In the genomic region with DNA sequence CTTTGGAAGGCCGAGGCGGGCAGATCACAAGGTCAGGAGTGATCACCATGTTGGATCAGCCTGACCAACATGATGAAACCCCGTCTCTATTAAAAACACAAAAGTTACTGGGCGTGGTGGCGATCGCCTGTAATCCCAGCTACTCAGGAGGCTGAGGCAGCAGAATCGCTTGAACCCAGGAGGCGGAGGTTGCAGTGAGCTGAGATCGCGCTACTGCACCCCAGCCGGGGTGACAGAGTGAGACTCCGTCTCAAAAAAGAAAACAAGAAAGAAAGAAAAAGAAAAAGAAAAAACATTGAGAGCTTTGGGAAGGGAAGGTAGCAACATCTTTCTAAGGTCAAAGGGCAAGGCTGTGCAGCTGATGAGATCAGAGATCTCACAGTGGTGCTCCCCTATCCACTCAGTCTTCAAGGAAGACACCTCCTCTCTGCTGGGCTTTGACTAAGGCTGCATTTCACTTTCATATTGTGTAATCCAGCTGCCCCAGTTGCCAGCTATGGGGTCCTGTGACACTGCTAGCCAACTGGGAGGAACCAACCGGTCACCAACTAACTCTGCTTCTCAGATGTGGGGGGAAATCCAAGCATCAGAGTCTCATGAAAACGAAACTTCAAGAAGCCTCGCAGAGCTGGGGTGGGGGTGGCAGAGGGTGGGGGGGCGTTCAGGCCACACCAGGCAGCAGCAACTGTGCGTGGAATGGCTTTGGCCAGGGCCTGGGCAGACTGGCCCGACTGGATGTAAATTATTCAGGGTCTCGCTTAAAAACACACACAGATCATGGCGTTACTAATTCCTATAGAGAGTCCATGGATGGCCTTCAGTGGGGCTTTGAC, we compare ENCODE assay signal across 7 cellular contexts. TPM values are rescaled to one million over a fixed set of nuclear protein-coding genes. Genes with fewer than 3 reads are reported as not detected.
A peak's percentile ranks its signal among the peaks of the same experiment; 100 is the strongest.
DNase-seq lines count a peak whose midpoint lies in the region; ATAC-seq and TF ChIP-seq lines count a peak whose summit lies in the region.

No MANE protein-coding gene starts in this region.

- no peak overlapping the region for H2BK5ac ChIP-seq in mesendoderm (ENCODE audit: low read length)

- WGBS in mesendoderm (ENCODE audit: extremely low coverage, insufficient coverage, low lambda C conversion rate), result no CpG with 5 or more reads among the region's 20 CpGs

- H3K4ac ChIP-seq in mesendoderm (ENCODE audit: low read depth, low read length), result no peak overlapping the region

- H2BK120ac ChIP-seq in mesendoderm (ENCODE audit: low read depth, low read length), result no peak overlapping the region

- H3K27ac ChIP-seq in brain microvascular endothelial cell (no peak overlapping the region), mesendoderm (ENCODE audit: low read depth, low read length) (no peak overlapping the region)

- H3K9ac ChIP-seq in mesendoderm (ENCODE audit: low read length), result no peak overlapping the region

- no peak overlapping the region for H4K8ac ChIP-seq in mesendoderm (ENCODE audit: low read depth, low read length)

- no peak overlapping the region for H3K56ac ChIP-seq in mesendoderm (ENCODE audit: low read length)

- H2BK15ac ChIP-seq in mesendoderm (replicated peaks; ENCODE audit: low read depth), result no peak overlapping the region

- no peak overlapping the region for H3K23ac ChIP-seq in mesendoderm (ENCODE audit: low read length)

- in situ Hi-C loops in brain microvascular endothelial cell (cut with HindIII; ENCODE audit: low pct_ligation_motif_present, low sequenced_read_pairs), result no loop called here

- DNase-seq in SW480 (ENCODE audit: low spot score) (peak; percentile 22), brain microvascular endothelial cell (no peak), mesendoderm (peak; percentile 8), NCI-H774 (lab: John Stamatoyannopoulos, UW) (no peak)
- DNase-seq in stimulated activated CD8-positive, alpha-beta memory T cell treated with anti-CD3 and anti-CD28 coated beads, Interleukin-7, amount 100 ng/mL, for 48 hours (ENCODE audit: extremely low read depth in 1 of 2, low read depth in 1 of 2), result peak; percentile 41 to 78

- no peak for TF ChIP-seq CTCF in brain microvascular endothelial cell (IDR thresholded peaks at IDR 0.05; ENCODE audit: low read depth, low read length, missing control alignments)

- H3K36me3 ChIP-seq in brain microvascular endothelial cell (replicated peaks), result no peaks in the 10 kb centered on the region
- no peaks in the 10 kb centered on the region for H3K36me3 ChIP-seq in mesendoderm (ENCODE audit: control insufficient read depth, insufficient read depth, low read length)

- no peak overlapping the region for H3K18ac ChIP-seq in mesendoderm (ENCODE audit: low read length)

- H3K4me2 ChIP-seq in mesendoderm (ENCODE audit: low read length), result no peak overlapping the region

- no peak overlapping the region for H4K5ac ChIP-seq in mesendoderm (ENCODE audit: low read length)

- H3K4me1 ChIP-seq in mesendoderm (ENCODE audit: control insufficient read depth, low read depth, low read length), result no peaks in the 10 kb centered on the region

- H3K79me2 ChIP-seq in mesendoderm (ENCODE audit: control insufficient read depth, insufficient read depth, low read length), result no peaks in the 10 kb centered on the region

- H2AK5ac ChIP-seq in mesendoderm (ENCODE audit: low read length), result no peak overlapping the region

- H3K27me3 ChIP-seq in brain microvascular endothelial cell (replicated peaks), result no peaks in the 10 kb centered on the region
- H3K27me3 ChIP-seq in mesendoderm (ENCODE audit: insufficient read depth, low read length, poor library complexity), result peaks cover 3% of the 10 kb centered on the region

- ATAC-seq in GM18909 (IDR thresholded peaks at IDR 0.05; ENCODE audit: poor library complexity, unreplicated experiment) (peak; percentile 74), HG03064 (IDR thresholded peaks at IDR 0.05; ENCODE audit: low read depth, unreplicated experiment) (peak; percentile 43)

- H3K4me3 ChIP-seq in brain microvascular endothelial cell (ENCODE audit: low read depth, low read length) (peak overlapping the region; percentile 80), mesendoderm (ENCODE audit: low read length) (no peak overlapping the region)

- no peaks in the 10 kb centered on the region for H3K79me1 ChIP-seq in mesendoderm (ENCODE audit: low read length)

RNA-seq across cellular contexts. Expression of a gene that starts 1.5 kb away (rescaled TPM):
- polyA plus RNA-seq in mesendoderm (2013, experiment 1 of 2), result 2.3 TPM
- 2.0 TPM for polyA plus RNA-seq in mesendoderm (2013, experiment 2 of 2)

Comparison
In these comparisons a context has a peak if more than half of its experiments do, and no peak if none do; other contexts are left out.
1. DNase-seq: peak in SW480 (single experiment), mesendoderm (single experiment) and stimulated activated CD8-positive, alpha-beta memory T cell treated with anti-CD3 and anti-CD28 coated beads, Interleukin-7, amount 100 ng/mL, for 48 hours (2 of 2); none in brain microvascular endothelial cell (single experiment) and NCI-H774 (single experiment).